In genomic region chr6:26104457-26105108, GRCh38 we compare ENCODE assay signal across 8 cellular contexts. TPM values are rescaled to one million over a fixed set of nuclear protein-coding genes. Genes with fewer than 3 reads are reported as not detected.
DNase-seq lines count a peak whose midpoint lies in the region; ATAC-seq and TF ChIP-seq lines count a peak whose summit lies in the region.

No MANE protein-coding gene starts in this region.

- H3K9me3 ChIP-seq in Panc1 (ENCODE audit: control insufficient read depth, insufficient read depth, low read depth, low read length) (peaks cover 5% of the 10 kb centered on the region; the same call in 1 of the 2 replicates), endocrine pancreas (ENCODE audit: control insufficient read depth, low read length) (no peaks in the 10 kb centered on the region), neural cell (ENCODE audit: low read length) (no peaks in the 10 kb centered on the region)

- no peaks in the 10 kb centered on the region for H3K9me2 ChIP-seq in neural cell (ENCODE audit: insufficient read depth, low read length)

- no peaks in the 10 kb centered on the region for H3K36me3 ChIP-seq in Panc1 (ENCODE audit: control insufficient read depth, insufficient read depth, low read length)
- H3K36me3 ChIP-seq in endocrine pancreas (ENCODE audit: control insufficient read depth, insufficient read depth, low read length), result no peaks in the 10 kb centered on the region
- no peaks in the 10 kb centered on the region for H3K36me3 ChIP-seq in neural cell (ENCODE audit: insufficient read depth, low read length)

- no peak for TF ChIP-seq EP300 in neural cell (conservative IDR thresholded peaks at IDR 0.05; ENCODE audit: poor library complexity, severe bottlenecking)

- no peaks in the 10 kb centered on the region for H3F3A ChIP-seq in neural cell (ENCODE audit: insufficient read depth, low read length, poor library complexity, severe bottlenecking)

- TF ChIP-seq CTCF in 22Rv1 (IDR thresholded peaks at IDR 0.05) (no peak), Panc1 (IDR thresholded peaks at IDR 0.05) (no peak), neural cell (IDR thresholded peaks at IDR 0.05; ENCODE audit: poor library complexity, severe bottlenecking) (no peak)

- H2AFZ ChIP-seq in neural cell (ENCODE audit: low read depth, low read length), result no peak overlapping the region

- intact Hi-C loops in Panc1 (cut with micrococcal nuclease; ENCODE audit: unreplicated experiment), result no loop called here

- H3K27ac ChIP-seq in 22Rv1, result peak overlapping the region; percentile 93
- H3K27ac ChIP-seq in Panc1 (ENCODE audit: low read length), result peak overlapping the region; percentile 99
- H3K27ac ChIP-seq in neural cell (ENCODE audit: low read length), result peak overlapping the region; percentile 77

- BruUV-seq in Panc1 (replicated peaks; lab: Mats Ljungman, UMichigan), result no TSS peak

- no peak for TF ChIP-seq RAD21 in neural cell (conservative IDR thresholded peaks at IDR 0.05)

- POLR2A ChIA-PET in Panc1 (lab: Charles Lee), result interaction anchor here (0.6 to 2.3 kb wide), 7 partner anchors 8 to 1042 kb away, joined by 3 to 18 read pairs (median 4); a partner anchor contains a TSS

- peak overlapping the region; percentile 96 for H3K4me2 ChIP-seq in neural cell (ENCODE audit: low read length)

- in situ Hi-C loops in Panc1 (cut with HindIII; ENCODE audit: low pct_unique_long_range_greater_than_20kb, low sequenced_read_pairs), result no loop called here

- CTCF ChIA-PET in Panc1 (lab: Charles Lee), result interaction anchor here (1.6 kb wide), 1 partner anchor 19 kb away, joined by 5 read pairs; a partner anchor contains a TSS

- DNase-seq in Panc1 (ENCODE audit: low read depth, low spot score), result no peak
- no peak for DNase-seq in NOMO-1 treated with dmso at 0.1 percent for 144 hours (lab: John Stamatoyannopoulos, UW; ENCODE audit: unreplicated experiment)

- H3K4me1 ChIP-seq in Panc1 (ENCODE audit: control insufficient read depth, insufficient read depth, low read length) (peaks cover 16% of the 10 kb centered on the region), endocrine pancreas (ENCODE audit: control insufficient read depth, insufficient read depth, low read length) (no peaks in the 10 kb centered on the region)

- peak; percentile 25 for ATAC-seq in GM19397 (IDR thresholded peaks at IDR 0.05; ENCODE audit: unreplicated experiment)
- ATAC-seq in Panc1, result peak; percentile 41
- no peak for ATAC-seq in GM19324 (IDR thresholded peaks at IDR 0.05; ENCODE audit: low FRiP score, unreplicated experiment)
- ATAC-seq in GM21723 (IDR thresholded peaks at IDR 0.05; ENCODE audit: unreplicated experiment), result no peak

- no peaks in the 10 kb centered on the region for H4K20me1 ChIP-seq in neural cell (ENCODE audit: insufficient read depth)

- no peaks in the 10 kb centered on the region for H3K79me2 ChIP-seq in neural cell (replicated peaks; ENCODE audit: insufficient read depth, low read length)

- H3K27me3 ChIP-seq in Panc1 (ENCODE audit: control insufficient read depth, insufficient read depth, low read length) (no peaks in the 10 kb centered on the region), endocrine pancreas (ENCODE audit: control insufficient read depth, insufficient read depth, low read length) (no peaks in the 10 kb centered on the region), neural cell (ENCODE audit: insufficient read depth, low read depth, low read length) (no peaks in the 10 kb centered on the region)

- H3K4me3 ChIP-seq in Panc1 (ENCODE audit: low read depth in 2 of 2, low read length in 2 of 2) (peak overlapping the region; percentile 58 to 79), endocrine pancreas (ENCODE audit: control insufficient read depth, insufficient read depth, low read length) (peak overlapping the region; percentile 74), neural cell (ENCODE audit: low read length) (peak overlapping the region; percentile 66)

- H3K9ac ChIP-seq in endocrine pancreas (ENCODE audit: control insufficient read depth, insufficient read depth, low read length) (peak overlapping the region; percentile 58), neural cell (ENCODE audit: low read length) (peak overlapping the region; percentile 58)

TF ChIP-seq in neural cell, 6 proteins besides CTCF, POLR2A, EP300 and RAD21:
- TF ChIP-seq POLR2AphosphoS5 (IDR thresholded peaks at IDR 0.05) (no peak), MXI1 (conservative IDR thresholded peaks at IDR 0.05; ENCODE audit: poor library complexity, severe bottlenecking) (no peak), TAF1 (IDR thresholded peaks at IDR 0.05; ENCODE audit: low read depth) (no peak), EZH2 (IDR thresholded peaks at IDR 0.05; ENCODE audit: borderline replicate concordance, insufficient read depth, low read length, poor library complexity, severe bottlenecking) (no peak), REST (IDR thresholded peaks at IDR 0.05; ENCODE audit: borderline replicate concordance) (no peak), SMC3 (conservative IDR thresholded peaks at IDR 0.05; ENCODE audit: poor library complexity) (no peak)
TF ChIP-seq in neural cell: peak in this region for 0.

RNA-seq across cellular contexts. Expression of gene HFE, which starts 17.4 kb away (rescaled TPM):
- 12.1 TPM for total RNA-seq in Panc1 (2021; ENCODE audit: unreplicated experiment)
- polyA plus RNA-seq in Panc1 (2012; ENCODE audit: insufficient read length), result 17.7 TPM
- not detected in 2 replicates for polyA plus RNA-seq in neural cell
- polyA minus RNA-seq in neural cell, result not detected in 2 replicates

Comparison
In these comparisons a context has a peak if more than half of its experiments do, and no peak if none do; other contexts are left out.
1. ATAC-seq: peak in GM19397 (single experiment) and Panc1 (single experiment); none in GM19324 (single experiment) and GM21723 (single experiment).
2. Peak in every context shown above with its lines, with median percentiles within 50 percentile points of each other: H3K27ac ChIP-seq and H3K4me3 ChIP-seq.